ENCODE assay signal across 8 cellular contexts in the genomic region with DNA sequence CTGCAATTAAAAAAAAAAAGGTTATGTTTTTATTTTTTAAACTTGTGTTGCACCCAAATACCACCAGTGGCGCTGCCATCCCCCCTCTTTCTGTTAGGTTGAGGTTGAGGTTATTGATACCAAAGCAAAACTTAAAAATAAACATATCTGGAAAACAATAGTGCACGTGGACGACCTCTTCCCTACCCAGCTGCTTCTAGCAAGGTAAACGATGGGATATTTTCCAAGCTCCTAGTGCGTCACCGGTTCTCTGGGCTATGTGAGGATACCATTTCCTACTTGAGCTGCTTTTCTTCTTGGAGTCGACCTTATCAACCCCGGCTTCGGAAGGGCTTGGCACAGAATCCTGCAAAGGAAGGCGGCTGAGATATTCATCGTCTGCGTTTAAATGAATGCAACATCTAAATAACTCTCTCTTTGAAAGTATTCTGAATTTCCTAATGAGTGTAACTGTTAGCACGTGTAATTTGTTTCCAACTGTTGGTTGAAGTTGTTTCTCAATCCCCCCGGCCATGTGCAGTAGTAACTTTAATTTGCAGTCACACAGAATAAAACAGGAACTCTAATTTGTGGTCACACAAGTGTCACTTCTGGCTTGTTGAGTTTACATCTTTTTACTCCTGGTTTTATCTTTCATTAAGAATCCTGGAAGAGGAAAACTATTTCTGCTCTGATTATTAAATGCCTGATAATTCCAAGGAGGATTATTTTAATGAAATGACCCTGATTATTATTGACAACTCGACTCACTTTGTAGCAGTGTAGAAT. TPM values are rescaled to one million over a fixed set of nuclear protein-coding genes. Genes with fewer than 3 reads are reported as not detected.
DNase-seq lines count a peak whose midpoint lies in the region; ATAC-seq and TF ChIP-seq lines count a peak whose summit lies in the region.

No MANE protein-coding gene starts in this region.

- no peaks in the 10 kb centered on the region for H3K9me3 ChIP-seq in Panc1 (ENCODE audit: control insufficient read depth, insufficient read depth, low read depth, low read length)
- H3K9me3 ChIP-seq in smooth muscle cell (replicated peaks; ENCODE audit: low read depth): no peaks in the 10 kb centered on the region

- H3K9ac ChIP-seq in smooth muscle cell (ENCODE audit: low read depth): peak overlapping the region; percentile 78

- H3K36me3 ChIP-seq in Panc1 (ENCODE audit: control insufficient read depth, insufficient read depth, low read length): no peaks in the 10 kb centered on the region; the same call in none of the 2 replicates
- H3K36me3 ChIP-seq in kidney epithelial cell (ENCODE audit: control insufficient read depth, insufficient read depth, low read length): no peaks in the 10 kb centered on the region
- no peaks in the 10 kb centered on the region for H3K36me3 ChIP-seq in smooth muscle cell (ENCODE audit: low read depth)

- no TSS peak for BruUV-seq in Panc1 (replicated peaks; lab: Mats Ljungman, UMichigan)

- peak; percentile 44 for DNase-seq in GF-D8 (lab: John Stamatoyannopoulos, UW)
- DNase-seq in KBM-7: peak; percentile 81
- DNase-seq in Panc1 (ENCODE audit: low read depth, low spot score): peak; percentile 36
- DNase-seq in caudate nucleus (lab: John Stamatoyannopoulos, UW): peak in 33 of 61 donors; percentile 0 to 59 (median 39)
- peak; percentile 16 for DNase-seq in kidney epithelial cell (ENCODE audit: low read depth)
- no peak for DNase-seq in smooth muscle cell (lab: John Stamatoyannopoulos, UW; ENCODE audit: unreplicated experiment)

- no peaks in the 10 kb centered on the region for H3F3A ChIP-seq in smooth muscle cell (ENCODE audit: low read depth)

- POLR2A ChIA-PET in Panc1 (lab: Charles Lee): interaction anchor here (0.6 to 1.1 kb wide), 3 partner anchors 11 to 1379 kb away, joined by 3 to 5 read pairs (median 3); a partner anchor contains a TSS

- H3K4me3 ChIP-seq in Panc1 (ENCODE audit: low read depth in 2 of 2, low read length in 2 of 2) (peak overlapping the region; percentile 97), kidney epithelial cell (ENCODE audit: low read depth, low read length) (peak overlapping the region; percentile 98), smooth muscle cell (peak overlapping the region; percentile 97)

- H3K27ac ChIP-seq in Panc1 (ENCODE audit: low read length): peak overlapping the region; percentile 86
- H3K27ac ChIP-seq in caudate nucleus (ENCODE audit: low read depth, low read length): peak overlapping the region; percentile 93
- no peak overlapping the region for H3K27ac ChIP-seq in smooth muscle cell (ENCODE audit: low read depth)

- in situ Hi-C loops in KBM-7 (cut with MboI; ENCODE audit: low pct_unique_long_range_greater_than_20kb, low sequenced_read_pairs) (no loop called here), Panc1 (cut with HindIII; ENCODE audit: low pct_unique_long_range_greater_than_20kb, low sequenced_read_pairs) (no loop called here)

- H3K4me1 ChIP-seq in Panc1 (ENCODE audit: control insufficient read depth, insufficient read depth, low read length) (peaks cover 24% of the 10 kb centered on the region), smooth muscle cell (ENCODE audit: low read depth) (peaks cover 19% of the 10 kb centered on the region)

- intact Hi-C loops in Panc1 (cut with micrococcal nuclease; ENCODE audit: unreplicated experiment): loop anchor here (2.0 to 10.0 kb wide), 2 partner anchors 67 to 103 kb away; a partner anchor contains a TSS

- TF ChIP-seq CTCF in Panc1 (IDR thresholded peaks at IDR 0.05) (peak; percentile 21), kidney epithelial cell (IDR thresholded peaks at IDR 0.05; ENCODE audit: insufficient read depth, low read length, poor library complexity, severe bottlenecking) (peak; percentile 21), smooth muscle cell (IDR thresholded peaks at IDR 0.05; ENCODE audit: borderline replicate concordance, insufficient read depth, poor library complexity, severe bottlenecking) (peak; percentile 7)

- H3K79me2 ChIP-seq in smooth muscle cell (ENCODE audit: low read depth): peaks cover 54% of the 10 kb centered on the region

- H2AFZ ChIP-seq in smooth muscle cell (ENCODE audit: low read depth): peak overlapping the region; percentile 100

- CTCF ChIA-PET in Panc1 (lab: Charles Lee): no interaction called here

- H3K4me2 ChIP-seq in smooth muscle cell: peak overlapping the region; percentile 96

- no peaks in the 10 kb centered on the region for H3K27me3 ChIP-seq in Panc1 (ENCODE audit: control insufficient read depth, insufficient read depth, low read length)
- H3K27me3 ChIP-seq in kidney epithelial cell (ENCODE audit: control insufficient read depth, insufficient read depth, low read length): no peaks in the 10 kb centered on the region
- no peaks in the 10 kb centered on the region for H3K27me3 ChIP-seq in smooth muscle cell (ENCODE audit: low read depth)

- whole genome bisulfite sequencing in smooth muscle cell (ENCODE audit: low lambda C conversion rate): 5% methylated on average over 15 of the region's 15 CpGs

- ATAC-seq in Panc1 (no peak), HG03521 (IDR thresholded peaks at IDR 0.05; ENCODE audit: unreplicated experiment) (no peak), HG02678 (IDR thresholded peaks at IDR 0.05; ENCODE audit: unreplicated experiment) (no peak)

- peaks cover 41% of the 10 kb centered on the region for H4K20me1 ChIP-seq in smooth muscle cell (ENCODE audit: low read depth)

RNA-seq across cellular contexts. Expression of a gene that starts 1.0 kb away (rescaled TPM):
- total RNA-seq in Panc1 (2021; ENCODE audit: unreplicated experiment) (51.3 TPM), kidney epithelial cell (33.4 and 43.0 TPM in 2 replicates), smooth muscle cell (45.6 and 57.9 TPM in 2 replicates)
- 24.6 TPM for polyA plus RNA-seq in Panc1 (2012; ENCODE audit: insufficient read length)
- 19.1 and 21.0 TPM in 2 replicates for polyA plus RNA-seq in smooth muscle cell
